In the genomic region with DNA sequence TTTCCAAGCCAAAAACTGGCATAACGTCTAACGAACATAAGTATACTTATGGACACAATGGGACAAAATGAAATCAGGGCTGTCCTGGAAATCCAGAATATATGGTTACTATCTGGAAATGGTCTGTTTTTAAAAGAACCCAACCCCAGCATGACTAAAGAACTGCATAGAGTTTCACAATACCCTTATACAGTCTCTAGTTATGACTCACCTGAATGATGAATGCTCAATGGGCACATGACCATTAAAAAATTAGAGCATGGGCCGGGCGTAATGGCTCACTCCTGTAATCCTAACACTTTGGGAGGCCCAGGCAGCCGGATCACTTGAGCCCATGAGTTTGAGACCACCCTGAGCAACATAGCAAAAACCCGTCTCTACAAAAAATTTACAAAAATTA, we compare ENCODE assay signal across 8 cellular contexts. TPM values are rescaled to one million over a fixed set of nuclear protein-coding genes. Genes with fewer than 3 reads are reported as not detected.
A peak's percentile ranks its signal among the peaks of the same experiment; 100 is the strongest.
DNase-seq lines count a peak whose midpoint lies in the region; TF ChIP-seq lines count a peak whose summit lies in the region.
"Had no signal": no experiment of that assay in that cellular context is flagged by ENCODE, and none has a peak within 500 bp of the region (broad histone marks: within the 10 kb centered on the region; RNA-seq: fewer than 3 reads in every experiment).

No MANE protein-coding gene starts in this region.

- no peaks in the 10 kb centered on the region for H3K9me3 Mint-ChIP-seq in chondrocyte (ENCODE audit: low read depth)
- peaks cover 0 to 2% (median 0%) of the 10 kb centered on the region in 8 donors for H3K9me3 Mint-ChIP-seq in CD4-positive, alpha-beta memory T cell

- no peaks in the 10 kb centered on the region for H3K36me3 ChIP-seq in trophoblast cell (ENCODE audit: control insufficient read depth in 1 of 2, insufficient read depth in 2 of 2, low read length in 2 of 2)
- no peaks in the 10 kb centered on the region for H3K36me3 ChIP-seq in CD4-positive, alpha-beta memory T cell (ENCODE audit: insufficient read depth, low read length)

- H3K27me3 ChIP-seq in trophoblast cell (ENCODE audit: insufficient read depth, low read length), result no peaks in the 10 kb centered on the region
- H3K27me3 ChIP-seq in CD4-positive, alpha-beta memory T cell (ENCODE audit: insufficient read depth, low read length), result no peaks in the 10 kb centered on the region

- no peaks in the 10 kb centered on the region for H3K27me3 Mint-ChIP-seq in chondrocyte (ENCODE audit: low read depth)
- no peaks in the 10 kb centered on the region for H3K27me3 Mint-ChIP-seq in CD4-positive, alpha-beta memory T cell

- H2BK5ac ChIP-seq in trophoblast cell (ENCODE audit: low read depth, low read length, poor library complexity), result no peak overlapping the region

- no peak overlapping the region for H3K18ac ChIP-seq in trophoblast cell (ENCODE audit: low read length)

- H3K23ac ChIP-seq in trophoblast cell (ENCODE audit: low read length), result no peak overlapping the region

- H3K27ac Mint-ChIP-seq in chondrocyte (ENCODE audit: unreplicated experiment), result peak overlapping the region; percentile 82
- no peak overlapping the region for H3K27ac Mint-ChIP-seq in CD4-positive, alpha-beta memory T cell

- H2AK5ac ChIP-seq in trophoblast cell (ENCODE audit: low read length), result no peak overlapping the region

- DNase-seq in GM04504 (ENCODE audit: low read depth), result peak; percentile 60
- DNase-seq in LoVo (ENCODE audit: low spot score), result peak; percentile 46
- no peak for DNase-seq in chondrocyte (ENCODE audit: low spot score)
- DNase-seq in trophoblast cell, result peak; percentile 18 to 78
- DNase-seq in DMS 273 (lab: John Stamatoyannopoulos, UW; ENCODE audit: unreplicated experiment), result no peak
- DNase-seq in activated naive CD4-positive, alpha-beta T cell (lab: John Stamatoyannopoulos, UW), result no peak
- DNase-seq in CD4-positive, alpha-beta memory T cell, result no peak
- DNase-seq: activated CD4-positive, alpha-beta T cell treated with anti-CD3 and anti-CD28 coated beads, Interleukin-2, amount 50 U/mL, for 4 hours had no signal

- no peaks in the 10 kb centered on the region for H3K79me1 ChIP-seq in trophoblast cell (ENCODE audit: low read length)

- peaks cover 41% of the 10 kb centered on the region for H3K4me1 Mint-ChIP-seq in chondrocyte (ENCODE audit: low read depth)
- peaks cover 13 to 46% (median 31%) of the 10 kb centered on the region in 4 donors for H3K4me1 Mint-ChIP-seq in CD4-positive, alpha-beta memory T cell

- H3K14ac ChIP-seq in trophoblast cell (ENCODE audit: low read length), result no peak overlapping the region

- no peak overlapping the region for H3K9ac ChIP-seq in trophoblast cell (ENCODE audit: low read length)

- no peaks in the 10 kb centered on the region for H3K9me3 ChIP-seq in trophoblast cell (ENCODE audit: insufficient read depth, low read depth, low read length)
- no peaks in the 10 kb centered on the region for H3K9me3 ChIP-seq in CD4-positive, alpha-beta memory T cell (ENCODE audit: control insufficient read depth in 1 of 2, low read length in 2 of 2)

- no peak overlapping the region for H4K8ac ChIP-seq in trophoblast cell (ENCODE audit: low read depth, low read length)

- no peaks in the 10 kb centered on the region for H3K36me3 Mint-ChIP-seq in chondrocyte (ENCODE audit: low read depth)
- H3K36me3 Mint-ChIP-seq in CD4-positive, alpha-beta memory T cell, result peaks cover 12 to 13% of the 10 kb centered on the region in 2 donors

- no CpG with 5 or more reads among the region's 6 CpGs for WGBS in trophoblast cell (ENCODE audit: extremely low coverage, insufficient coverage, insufficient read length)

- no peak overlapping the region for H3K27ac ChIP-seq in trophoblast cell (ENCODE audit: low read depth, low read length)
- H3K27ac ChIP-seq in CD4-positive, alpha-beta memory T cell (ENCODE audit: low read depth, low read length), result no peak overlapping the region

- no peaks in the 10 kb centered on the region for H3K79me2 ChIP-seq in trophoblast cell (ENCODE audit: control insufficient read depth, insufficient read depth, low read length, poor library complexity)

- CTCF ChIA-PET in CD4-positive, alpha-beta memory T cell (lab: Charles Lee; ENCODE audit: partially characterized antibody), result interaction anchor here (0.9 kb wide), 1 partner anchor 140 kb away, joined by 3 read pairs; no protein-coding TSS in a partner anchor

- H3K4me3 Mint-ChIP-seq in chondrocyte (ENCODE audit: unreplicated experiment), result no peak overlapping the region
- H3K4me3 Mint-ChIP-seq in CD4-positive, alpha-beta memory T cell, result no peak overlapping the region

- intact Hi-C loops in CD4-positive, alpha-beta memory T cell (cut with micrococcal nuclease), result no loop called here

- H4K91ac ChIP-seq in trophoblast cell (ENCODE audit: low read depth, low read length), result no peak overlapping the region

- H2AFZ ChIP-seq in trophoblast cell (ENCODE audit: insufficient read depth, low read length, poor library complexity), result no peak overlapping the region

- TF ChIP-seq CTCF in chondrocyte (IDR thresholded peaks at IDR 0.05), result no peak

- POLR2A ChIA-PET in CD4-positive, alpha-beta memory T cell (lab: Charles Lee; ENCODE audit: partially characterized antibody), result no interaction called here

- H4K12ac ChIP-seq in trophoblast cell (ENCODE audit: low read depth, low read length), result no peak overlapping the region

- H2BK12ac ChIP-seq in trophoblast cell (ENCODE audit: low read length), result no peak overlapping the region

- no peak overlapping the region for H3K4me3 ChIP-seq in trophoblast cell (ENCODE audit: low read depth, low read length)
- H3K4me3 ChIP-seq in CD4-positive, alpha-beta memory T cell (ENCODE audit: low read length in 2 of 2), result no peak overlapping the region

- H3K4me2 ChIP-seq in trophoblast cell (ENCODE audit: low read length), result no peak overlapping the region

- H3K4me1 ChIP-seq in trophoblast cell (ENCODE audit: control insufficient read depth in 1 of 2, insufficient read depth in 2 of 2, low read length in 2 of 2), result peaks cover 0 to 5% of the 10 kb centered on the region in 2 experiments
- no peaks in the 10 kb centered on the region for H3K4me1 ChIP-seq in CD4-positive, alpha-beta memory T cell (ENCODE audit: insufficient read depth, low read length)

- no peak overlapping the region for H3K4ac ChIP-seq in trophoblast cell (ENCODE audit: low read depth, low read length)

- H2BK120ac ChIP-seq in trophoblast cell (ENCODE audit: insufficient read depth, low read length, poor library complexity), result no peak overlapping the region

RNA-seq across cellular contexts. Expression of gene AMMECR1, which starts 31.8 kb away (rescaled TPM):
- 16.5 to 17.9 TPM (median 17.8 TPM) in 3 replicates for total RNA-seq in chondrocyte
- polyA plus RNA-seq in trophoblast cell (2013), result 16.9 and 18.4 TPM in 2 replicates
- 10 to 100 TPM; 16.4 to 21.7 TPM for total RNA-seq in CD4-positive, alpha-beta memory T cell
- 10 to 100 TPM; 15.4 to 17.1 TPM for polyA plus RNA-seq in CD4-positive, alpha-beta memory T cell

Comparison
In these comparisons a context has a peak if more than half of its experiments do, and no peak if none do; other contexts are left out.
1. DNase-seq: peak in GM04504 (single experiment), LoVo (single experiment) and trophoblast cell (2 of 2); none in chondrocyte (single experiment), DMS 273 (single experiment), activated naive CD4-positive, alpha-beta T cell (0 of 4) and CD4-positive, alpha-beta memory T cell (0 of 5).